Comparison of ENCODE assay signal across 17 cellular contexts in genomic region chr4:153546273-153546672, GRCh38.
A peak's percentile ranks its signal among the peaks of the same experiment; 100 is the strongest.
DNase-seq lines count a peak whose midpoint lies in the region; ATAC-seq and TF ChIP-seq lines count a peak whose summit lies in the region.
"Had no signal": no experiment of that assay in that cellular context is flagged by ENCODE, and none has a peak within 500 bp of the region (broad histone marks: within the 10 kb centered on the region; RNA-seq: fewer than 3 reads in every experiment).

No MANE protein-coding gene starts in this region.

- peaks cover 65% of the 10 kb centered on the region for H3K36me3 Mint-ChIP-seq in activated T-cell treated with anti-CD3 and anti-CD28 coated beads, Interleukin-2, amount 50 U/mL, for 24 hours (ENCODE audit: low read depth)
- peaks cover 4 to 16% of the 10 kb centered on the region in 2 donors for H3K36me3 Mint-ChIP-seq in activated T-cell treated with anti-CD3 and anti-CD28 coated beads, Interleukin-2, amount 50 U/mL, for 72 hours (ENCODE audit: insufficient read depth in 2 of 2)
- H3K36me3 Mint-ChIP-seq in naive B cell (peaks cover 4 to 21% of the 10 kb centered on the region in 2 donors), nephron progenitor cell (ENCODE audit: low read depth) (peaks cover 22% of the 10 kb centered on the region)

- TF ChIP-seq CTCF in tibial artery (IDR thresholded peaks at IDR 0.05) = no peak
- TF ChIP-seq CTCF in prostate gland (IDR thresholded peaks at IDR 0.05) = no peak
- no peak for TF ChIP-seq CTCF in nephron progenitor cell (IDR thresholded peaks at IDR 0.05)

- H3K27ac Mint-ChIP-seq in activated T-cell treated with anti-CD3 and anti-CD28 coated beads, Interleukin-2, amount 50 U/mL, for 24 hours = peak overlapping the region; percentile 11
- no peak overlapping the region for H3K27ac Mint-ChIP-seq in activated T-cell treated with anti-CD3 and anti-CD28 coated beads, Interleukin-2, amount 50 U/mL, for 72 hours
- H3K27ac Mint-ChIP-seq in naive B cell (peak overlapping the region in 5 of 6 donors; percentile 28 to 97 (median 74)), nephron progenitor cell (no peak overlapping the region)

- H3K4me3 ChIP-seq in tibial artery (no peak overlapping the region), prostate gland (no peak overlapping the region)
- H3K4me3 ChIP-seq: A549 had no signal

- peaks cover 74% of the 10 kb centered on the region for H3K4me1 Mint-ChIP-seq in activated T-cell treated with anti-CD3 and anti-CD28 coated beads, Interleukin-2, amount 50 U/mL, for 24 hours (ENCODE audit: low read depth)
- H3K4me1 Mint-ChIP-seq in activated T-cell treated with anti-CD3 and anti-CD28 coated beads, Interleukin-2, amount 50 U/mL, for 72 hours (ENCODE audit: low read depth) = peaks cover 53% of the 10 kb centered on the region
- H3K4me1 Mint-ChIP-seq in naive B cell (peaks cover 43 to 69% (median 61%) of the 10 kb centered on the region in 3 donors), nephron progenitor cell (peaks cover 17% of the 10 kb centered on the region)

- H3K4me1 ChIP-seq in tibial artery = peaks cover 0 to 92% (median 32%) of the 10 kb centered on the region in 4 donors
- H3K4me1 ChIP-seq in prostate gland (replicated peaks) = no peaks in the 10 kb centered on the region
- H3K4me1 ChIP-seq: A549 had no signal

- no peak overlapping the region for H3K4me3 Mint-ChIP-seq in activated T-cell treated with anti-CD3 and anti-CD28 coated beads, Interleukin-2, amount 50 U/mL, for 24 hours
- no peak overlapping the region for H3K4me3 Mint-ChIP-seq in activated T-cell treated with anti-CD3 and anti-CD28 coated beads, Interleukin-2, amount 50 U/mL, for 72 hours
- H3K4me3 Mint-ChIP-seq in naive B cell = peak overlapping the region in 1 of 8 donors; percentile 29
- H3K4me3 Mint-ChIP-seq in nephron progenitor cell = no peak overlapping the region

- no peaks in the 10 kb centered on the region for H3K9me3 Mint-ChIP-seq in activated T-cell treated with anti-CD3 and anti-CD28 coated beads, Interleukin-2, amount 50 U/mL, for 24 hours
- no peaks in the 10 kb centered on the region for H3K9me3 Mint-ChIP-seq in activated T-cell treated with anti-CD3 and anti-CD28 coated beads, Interleukin-2, amount 50 U/mL, for 72 hours
- no peaks in the 10 kb centered on the region for H3K9me3 Mint-ChIP-seq in naive B cell
- no peaks in the 10 kb centered on the region for H3K9me3 Mint-ChIP-seq in nephron progenitor cell

- intact Hi-C loops in tibial artery (cut with DNase I; ENCODE audit: low total_unique reads) (no loop called here), prostate gland (cut with DNase I) (no loop called here)

- no peak for ATAC-seq in activated T-cell treated with anti-CD3 and anti-CD28 coated beads, Interleukin-2, amount 50 U/mL, for 72 hours (replicated peaks in 1 of 2)
- ATAC-seq in naive B cell (ENCODE audit: low read depth in 2 of 2) = no peak
- ATAC-seq: A549 had no signal

- 77% methylated on average over 3 of the region's 3 CpGs for WGBS in prostate gland

- H3K27ac ChIP-seq in tibial artery (peak overlapping the region; percentile 33 to 84), prostate gland (no peak overlapping the region)
- H3K27ac ChIP-seq: A549 had no signal

- H3K9me3 ChIP-seq in tibial artery (no peaks in the 10 kb centered on the region), prostate gland (no peaks in the 10 kb centered on the region)
- H3K9me3 ChIP-seq: A549 had no signal

- no peak for DNase-seq in activated T-cell treated with anti-CD3 and anti-CD28 coated beads, Interleukin-2, amount 50 U/mL, for 24 hours
- no peak for DNase-seq in activated T-cell treated with anti-CD3 and anti-CD28 coated beads, Interleukin-2, amount 50 U/mL, for 72 hours
- DNase-seq in NCI-H524 treated with DMSO at 0.1 percent for 48 hours (lab: John Stamatoyannopoulos, UW) (peak; percentile 36), naive B cell (no peak), tibial artery (no peak), prostate gland (ENCODE audit: low spot score) (no peak), HUDEP-2 (lab: John Stamatoyannopoulos, UW; ENCODE audit: unreplicated experiment in 76 of 76) (no peak), nephron progenitor cell (no peak)
- DNase-seq: DND-41, GDM1, HCEC 1CT, KG1, NCI-H1048, NCI-H146, NCI-H446, NCI-H82 had no signal

- H3K36me3 ChIP-seq in tibial artery (no peaks in the 10 kb centered on the region), prostate gland (no peaks in the 10 kb centered on the region)

- H3K27me3 Mint-ChIP-seq in activated T-cell treated with anti-CD3 and anti-CD28 coated beads, Interleukin-2, amount 50 U/mL, for 24 hours = no peaks in the 10 kb centered on the region
- H3K27me3 Mint-ChIP-seq in activated T-cell treated with anti-CD3 and anti-CD28 coated beads, Interleukin-2, amount 50 U/mL, for 72 hours (ENCODE audit: low read depth) = no peaks in the 10 kb centered on the region
- H3K27me3 Mint-ChIP-seq in naive B cell (no peaks in the 10 kb centered on the region), nephron progenitor cell (ENCODE audit: low read depth, poor library complexity) (peaks cover 2% of the 10 kb centered on the region)

- H3K27me3 ChIP-seq in tibial artery (no peaks in the 10 kb centered on the region), prostate gland (replicated peaks; ENCODE audit: insufficient read depth) (no peaks in the 10 kb centered on the region)

- no peak for TF ChIP-seq POLR2A in prostate gland (IDR thresholded peaks at IDR 0.05)

Comparison
In these comparisons a context has a peak if more than half of its experiments do, and no peak if none do; other contexts are left out.
1. H3K27ac Mint-ChIP-seq: peak in activated T-cell treated with anti-CD3 and anti-CD28 coated beads, Interleukin-2, amount 50 U/mL, for 24 hours (single experiment) and naive B cell (5 of 6); none in activated T-cell treated with anti-CD3 and anti-CD28 coated beads, Interleukin-2, amount 50 U/mL, for 72 hours (single experiment) and nephron progenitor cell (single experiment).
2. H3K27ac ChIP-seq: peak in tibial artery (2 of 2); none in prostate gland (0 of 2).